Comparison of ENCODE assay signal across 8 cellular contexts in genomic region chr1:39798859-39799769, GRCh38. TPM values are rescaled to one million over a fixed set of nuclear protein-coding genes. Genes with fewer than 3 reads are reported as not detected.
DNase-seq lines count a peak whose midpoint lies in the region; ATAC-seq, FAIRE-seq and TF ChIP-seq lines count a peak whose summit lies in the region.
"Not testable (repeated sequence)": the region's sequence is repeated elsewhere in the genome, so short reads cannot be mapped to it uniquely, and the experiment has no call there.

No MANE protein-coding gene starts in this region.

- peak; percentile 98 for FAIRE-seq in GM12892 (lab: Jason Lieb, UNC)

- TF ChIP-seq POLR2A in GM12892 (IDR thresholded peaks at IDR 0.05; ENCODE audit: low read depth, low read length), result peak; percentile 39; the same call in 1 of the 2 replicates
- peak in 1 of 2 donors; percentile 21 for TF ChIP-seq POLR2A in tibial nerve (IDR thresholded peaks at IDR 0.05)

- peak in 1 of 2 donors; percentile 29 for TF ChIP-seq EP300 in tibial nerve (IDR thresholded peaks at IDR 0.05)

- peak overlapping the region in 3 of 4 donors; percentile 21 to 70 (median 61) for H3K27ac ChIP-seq in tibial nerve

- peak; percentile 66 for DNase-seq in GM12892 (ENCODE audit: insufficient read length)
- peak; percentile 63 for DNase-seq in HEK293T (ENCODE audit: extremely low spot score)
- peak; percentile 62 for DNase-seq in MG63
- DNase-seq in activated naive CD4-positive, alpha-beta T cell (lab: John Stamatoyannopoulos, UW), result peak; percentile 31 to 74 (median 52)
- DNase-seq in cardiac septum (ENCODE audit: low spot score), result peak; percentile 91
- peak; percentile 42 for DNase-seq in putamen (ENCODE audit: low spot score)
- DNase-seq in tibial nerve (ENCODE audit: low spot score in 2 of 2), result peak; percentile 43 to 67

- H3K27me3 ChIP-seq in MG63, tibial nerve: not testable (repeated sequence)

- not testable (repeated sequence) for H3K9me3 ChIP-seq in MG63, tibial nerve

- POLR2A ChIA-PET in HEK293T (lab: Yijun Ruan, JAX), result interaction anchor here (1.5 to 3.7 kb wide), 2 partner anchors 10 to 60 kb away, joined by 8 to 20 read pairs; partner anchors contain the start of genes BMP8B and PPIE

- 40 to 46% methylated on average over 20 to 23 of the region's 26 CpGs for WGBS in tibial nerve, 2 donors

- H3K4me3 ChIP-seq in MG63, result not testable (repeated sequence)
- H3K4me3 ChIP-seq in tibial nerve, result peak overlapping the region in 2 of 4 donors; percentile 23 to 32

- H3K4me1 ChIP-seq in tibial nerve, result not testable (repeated sequence)

- TF ChIP-seq CTCF in tibial nerve (IDR thresholded peaks at IDR 0.05), result peak in 1 of 5 experiments; percentile 14

- H3K36me3 ChIP-seq in MG63, tibial nerve: not testable (repeated sequence)

- ATAC-seq in SK-N-SH treated with all-trans-retinoic acid at 6 μM for 48 hours, result peak; percentile 29

- intact Hi-C loops in cardiac septum (cut with DNase I), result loop anchor here (5.0 kb wide), 1 partner anchor 192 kb away; no protein-coding TSS in a partner anchor

- CTCF ChIA-PET in HEK293T (lab: Yijun Ruan, JAX), result interaction anchor here (0.6 to 1.8 kb wide), 13 partner anchors 10 to 357 kb away, joined by 3 to 10 read pairs (median 3); partner anchors contain the start of gene BMP8B

TF ChIP-seq in HEK293T, 16 proteins besides CTCF, POLR2A, EP300 and RAD21:
- peak; percentile 68 for TF ChIP-seq ELF4 (IDR thresholded peaks at IDR 0.05)
- TF ChIP-seq L3MBTL2 (conservative IDR thresholded peaks at IDR 0.05), result peak; percentile 81

RNA-seq across cellular contexts. Expression of gene BMP8B, which starts 10.4 kb away (rescaled TPM):
- 1.7 TPM for polyA plus RNA-seq in GM12892 (2012; ENCODE audit: missing spikeins)
- 0.02 and 1.2 TPM in 2 replicates for total RNA-seq in MG63 (2014; rRNA removed; shearing (Covaris generic); ENCODE audit: low replicate concordance)
- total RNA-seq in cardiac septum (0.62 TPM), tibial nerve (10 to 100 TPM; 13.6 to 33.9 (median 29.5) TPM)

RNA-seq across cellular contexts. Expression of gene OXCT2, which starts 28.0 kb away (rescaled TPM):
- polyA plus RNA-seq in GM12892 (2012; ENCODE audit: missing spikeins), result 1.9 TPM
- total RNA-seq in MG63 (2014; rRNA removed; shearing (Covaris generic); ENCODE audit: low replicate concordance), result not detected in 2 replicates
- 1.3 TPM for total RNA-seq in cardiac septum
- total RNA-seq in tibial nerve, result 10 to 100 TPM in 1 of 4 donors, 1 to 10 TPM in 3; 4.5 to 22.2 (median 8.4) TPM
